ENCODE assay signal across 8 cellular contexts in genomic region chr11:120985718-120986569, GRCh38. TPM values are rescaled to one million over a fixed set of nuclear protein-coding genes. Genes with fewer than 3 reads are reported as not detected.
A peak's percentile ranks its signal among the peaks of the same experiment; 100 is the strongest.
DNase-seq lines count a peak whose midpoint lies in the region; ATAC-seq lines count a peak whose summit lies in the region.

No MANE protein-coding gene starts in this region.

- in situ Hi-C loops in G401 (cut with HindIII; ENCODE audit: low sequenced_read_pairs) = no loop called here

- DNase-seq in NCI-H1092 (lab: John Stamatoyannopoulos, UW) (peak; percentile 40), midbrain (lab: John Stamatoyannopoulos, UW) (peak; percentile 38), G401 (ENCODE audit: low spot score) (no peak)
- DNase-seq in activated CD4-positive, alpha-beta T cell treated with anti-CD3 and anti-CD28 coated beads, Interleukin-2, amount 50 U/mL, for 48 hours = peak; percentile 36 to 43
- DNase-seq in stimulated activated naive CD4-positive, alpha-beta T cell treated with Interleukin-2 at 50 U/mL for 16 hours (lab: John Stamatoyannopoulos, UW) = peak; percentile 21

- H2AFZ ChIP-seq in ACC112 (ENCODE audit: low read length, unreplicated experiment) = no peak overlapping the region

- no peak overlapping the region for H3K27ac ChIP-seq in ACC112 (ENCODE audit: low read depth, low read length)

- peaks cover 89% of the 10 kb centered on the region for H3K27me3 ChIP-seq in ACC112 (ENCODE audit: insufficient read depth, low read length)
- no peaks in the 10 kb centered on the region for H3K27me3 ChIP-seq in endocrine pancreas (ENCODE audit: control insufficient read depth, insufficient read depth, low read length)

- no peaks in the 10 kb centered on the region for H3K79me2 ChIP-seq in ACC112 (ENCODE audit: control insufficient read depth, insufficient read depth, low read length, unreplicated experiment)

- no peaks in the 10 kb centered on the region for H3K9me3 ChIP-seq in endocrine pancreas (ENCODE audit: control insufficient read depth, low read length)

- H3K4me3 ChIP-seq in ACC112 (ENCODE audit: low read depth, low read length) (peak overlapping the region; percentile 57), endocrine pancreas (ENCODE audit: control insufficient read depth, insufficient read depth, low read length) (peak overlapping the region; percentile 35)

- peak overlapping the region; percentile 75 for H3K9ac ChIP-seq in endocrine pancreas (ENCODE audit: control insufficient read depth, insufficient read depth, low read length)

- no peaks in the 10 kb centered on the region for H3K4me1 ChIP-seq in ACC112 (ENCODE audit: control insufficient read depth, insufficient read depth, low read length, unreplicated experiment)
- no peaks in the 10 kb centered on the region for H3K4me1 ChIP-seq in endocrine pancreas (ENCODE audit: control insufficient read depth, insufficient read depth, low read length)

- peak; percentile 81 for ATAC-seq in GM18498 (IDR thresholded peaks at IDR 0.05; ENCODE audit: unreplicated experiment)

- no peaks in the 10 kb centered on the region for H3K36me3 ChIP-seq in ACC112 (ENCODE audit: insufficient read depth, low read length)
- H3K36me3 ChIP-seq in endocrine pancreas (ENCODE audit: control insufficient read depth, insufficient read depth, low read length) = no peaks in the 10 kb centered on the region

RNA-seq across cellular contexts. Expression of gene TBCEL, which starts 38.0 kb away (rescaled TPM):
- 6.2 and 9.5 TPM in 2 replicates for total RNA-seq in G401 (2014; rRNA removed; shearing (Covaris generic))
